12 cellular contexts compared by ENCODE assay signal in genomic region chr12:5944688-5945070, GRCh38. TPM values are rescaled to one million over a fixed set of nuclear protein-coding genes. Genes with fewer than 3 reads are reported as not detected.
A peak's percentile ranks its signal among the peaks of the same experiment; 100 is the strongest.
DNase-seq lines count a peak whose midpoint lies in the region; ATAC-seq, FAIRE-seq and TF ChIP-seq lines count a peak whose summit lies in the region.
"Had no signal": no experiment of that assay in that cellular context is flagged by ENCODE, and none has a peak within 500 bp of the region (broad histone marks: within the 10 kb centered on the region; RNA-seq: fewer than 3 reads in every experiment).

No MANE protein-coding gene starts in this region.

- no peaks in the 10 kb centered on the region for H4K20me1 ChIP-seq in astrocyte (ENCODE audit: insufficient read depth, low read length)

- peaks cover 60% of the 10 kb centered on the region for H3K27me3 Mint-ChIP-seq in astrocyte (ENCODE audit: low read depth, unreplicated experiment)

- TF ChIP-seq POLR2A in stomach (IDR thresholded peaks at IDR 0.05) = no peak
- TF ChIP-seq POLR2A in erythroblast (IDR thresholded peaks at IDR 0.05; ENCODE audit: low read length) = no peak

- H3K9me3 ChIP-seq in HEK293 (ENCODE audit: control insufficient read depth, insufficient read depth, low read depth, low read length) = no peaks in the 10 kb centered on the region
- H3K9me3 ChIP-seq in astrocyte (ENCODE audit: insufficient read depth, low read depth, low read length) = no peaks in the 10 kb centered on the region
- H3K9me3 ChIP-seq in iPS-18c (ENCODE audit: control insufficient read depth, insufficient read depth, low read length) = no peaks in the 10 kb centered on the region
- peaks cover 0 to 8% (median 0%) of the 10 kb centered on the region in 4 donors for H3K9me3 ChIP-seq in stomach

- no peaks in the 10 kb centered on the region for H3K36me3 Mint-ChIP-seq in astrocyte (ENCODE audit: low read depth, unreplicated experiment)
- H3K36me3 Mint-ChIP-seq: activated CD4-positive, alpha-beta memory T cell treated with anti-CD3 and anti-CD28 coated beads for 36 hours had no signal

- peak overlapping the region; percentile 75 for H2AFZ ChIP-seq in astrocyte (ENCODE audit: low read depth, low read length)

- ATAC-seq in HG02571 (IDR thresholded peaks at IDR 0.05; ENCODE audit: unreplicated experiment) = no peak

- peak overlapping the region; percentile 22 for H3K27ac Mint-ChIP-seq in astrocyte (ENCODE audit: unreplicated experiment)
- H3K27ac Mint-ChIP-seq: activated CD4-positive, alpha-beta memory T cell treated with anti-CD3 and anti-CD28 coated beads for 36 hours had no signal

- TF ChIP-seq EP300 in stomach (IDR thresholded peaks at IDR 0.05) = no peak

- peak overlapping the region; percentile 51 for H3K4me3 ChIP-seq in HEK293 (ENCODE audit: low read depth, low read length)
- H3K4me3 ChIP-seq in astrocyte (ENCODE audit: insufficient read depth, low read depth, low read length) = peak overlapping the region; percentile 46
- peak overlapping the region; percentile 59 for H3K4me3 ChIP-seq in iPS-18c (ENCODE audit: insufficient read depth, low read depth, low read length)
- peak overlapping the region; percentile 35 to 49 (median 42) for H3K4me3 ChIP-seq in stomach

- H3K4me1 ChIP-seq in HEK293 (ENCODE audit: control insufficient read depth, insufficient read depth, low read length) = 0 out of 2 replicates have a peak, but pooled peaks cover 2% of the 10 kb centered on the region
- no peaks in the 10 kb centered on the region for H3K4me1 ChIP-seq in astrocyte (ENCODE audit: insufficient read depth, low read length)
- peaks cover 7 to 14% (median 11%) of the 10 kb centered on the region in 4 donors for H3K4me1 ChIP-seq in stomach

- H3K4me3 Mint-ChIP-seq in astrocyte (ENCODE audit: unreplicated experiment) = peak overlapping the region; percentile 81
- H3K4me3 Mint-ChIP-seq: activated CD4-positive, alpha-beta memory T cell treated with anti-CD3 and anti-CD28 coated beads for 36 hours had no signal

- CTCF ChIA-PET in HEK293 (lab: Yijun Ruan, JAX) = no interaction called here

- POLR2A ChIA-PET in HEK293 (lab: Yijun Ruan, JAX) = no interaction called here

- H3K4me2 ChIP-seq in astrocyte (ENCODE audit: low read length) = peak overlapping the region; percentile 87

- TF ChIP-seq CTCF in HEK293 (tag by site-specific recombination; IDR thresholded peaks at IDR 0.05) (no peak), astrocyte (IDR thresholded peaks at IDR 0.05; ENCODE audit: insufficient read depth, low read depth, low read length) (no peak), stomach (IDR thresholded peaks at IDR 0.05) (no peak)

- peaks cover 4% of the 10 kb centered on the region for H3K9me3 Mint-ChIP-seq in astrocyte (ENCODE audit: unreplicated experiment)
- H3K9me3 Mint-ChIP-seq: activated CD4-positive, alpha-beta memory T cell treated with anti-CD3 and anti-CD28 coated beads for 36 hours had no signal

- no peaks in the 10 kb centered on the region for H3K4me1 Mint-ChIP-seq in astrocyte (ENCODE audit: low read depth, unreplicated experiment)

- intact Hi-C loops in stomach (cut with DNase I; ENCODE audit: low total_unique reads) = no loop called here

- WGBS in stomach, 5 donors = 11 to 24% (median 19%) methylated on average over 12 of the region's 12 CpGs

- no peaks in the 10 kb centered on the region for H3K36me3 ChIP-seq in HEK293 (ENCODE audit: control insufficient read depth in 2 of 2, insufficient read depth in 1 of 2, low read length in 2 of 2)
- no peaks in the 10 kb centered on the region for H3K36me3 ChIP-seq in astrocyte (ENCODE audit: insufficient read depth, low read length)
- H3K36me3 ChIP-seq in stomach = no peaks in the 10 kb centered on the region

- DNase-seq in astrocyte (ENCODE audit: low read depth) (no peak), stomach (no peak), NCI-H1436 treated with DMSO at 0.1 percent for 48 hours (lab: John Stamatoyannopoulos, UW) (no peak), HCEC 1CT (no peak), erythroblast (lab: John Stamatoyannopoulos, UW) (no peak)
- DNase-seq: activated CD4-positive, alpha-beta memory T cell treated with anti-CD3 and anti-CD28 coated beads for 36 hours; Kasumi-1; kidney glomerular epithelial cell; stimulated activated CD4-positive, alpha-beta T cell treated with anti-CD3 and anti-CD28 coated beads, Interleukin-2, amount 100 ng/mL, for 24 hours had no signal

- H3K27me3 ChIP-seq in astrocyte (ENCODE audit: insufficient read depth, low read length) (peaks cover 36% of the 10 kb centered on the region), stomach (peaks cover 6 to 77% (median 47%) of the 10 kb centered on the region in 3 donors)

- FAIRE-seq in astrocyte (lab: Jason Lieb, UNC) = no peak

- no peak overlapping the region; the same call in 1 of the 2 replicates for H3K27ac ChIP-seq in HEK293 (ENCODE audit: extremely low read depth, low read depth, low read length)
- H3K27ac ChIP-seq in astrocyte (ENCODE audit: low read depth, low read length) = no peak overlapping the region
- no peak overlapping the region for H3K27ac ChIP-seq in stomach

- H3K79me2 ChIP-seq in astrocyte (ENCODE audit: insufficient read depth, low read length) = no peaks in the 10 kb centered on the region

- peak overlapping the region; percentile 46 for H3K9ac ChIP-seq in astrocyte (ENCODE audit: low read length)

TF ChIP-seq in HEK293, 187 proteins besides CTCF, POLR2A, EP300 and RAD21 (continues in another document):
- TF ChIP-seq ZNF112 (tag by site-specific recombination; IDR thresholded peaks at IDR 0.05) = no peak
- TF ChIP-seq, protein P1, sequence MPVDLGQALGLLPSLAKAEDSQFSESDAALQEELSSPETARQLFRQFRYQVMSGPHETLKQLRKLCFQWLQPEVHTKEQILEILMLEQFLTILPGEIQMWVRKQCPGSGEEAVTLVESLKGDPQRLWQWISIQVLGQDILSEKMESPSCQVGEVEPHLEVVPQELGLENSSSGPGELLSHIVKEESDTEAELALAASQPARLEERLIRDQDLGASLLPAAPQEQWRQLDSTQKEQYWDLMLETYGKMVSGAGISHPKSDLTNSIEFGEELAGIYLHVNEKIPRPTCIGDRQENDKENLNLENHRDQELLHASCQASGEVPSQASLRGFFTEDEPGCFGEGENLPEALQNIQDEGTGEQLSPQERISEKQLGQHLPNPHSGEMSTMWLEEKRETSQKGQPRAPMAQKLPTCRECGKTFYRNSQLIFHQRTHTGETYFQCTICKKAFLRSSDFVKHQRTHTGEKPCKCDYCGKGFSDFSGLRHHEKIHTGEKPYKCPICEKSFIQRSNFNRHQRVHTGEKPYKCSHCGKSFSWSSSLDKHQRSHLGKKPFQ (tag by site-specific recombination; IDR thresholded peaks at IDR 0.05) = no peak
- TF ChIP-seq PRDM10 (tag by site-specific recombination; IDR thresholded peaks at IDR 0.05) = 0 out of 2 replicates have a peak, but pooled peaks have one; percentile 28
- no peak for TF ChIP-seq SP2 (tag by site-specific recombination; IDR thresholded peaks at IDR 0.05)
- 0 out of 2 replicates have a peak, but pooled peaks have one; percentile 12 for TF ChIP-seq ZNF146 (tag by site-specific recombination; IDR thresholded peaks at IDR 0.05)
- TF ChIP-seq ZNF335 (tag by site-specific recombination; conservative IDR thresholded peaks at IDR 0.05) = peak; percentile 94

RNA-seq across cellular contexts. Expression of gene ANO2, which starts 0.4 kb away (rescaled TPM):
- 0.17 and 0.93 TPM in 2 replicates for total RNA-seq in astrocyte
- total RNA-seq in stomach = 10 to 100 TPM in 1 of 5 donors, 1 to 10 TPM in 3, not detected in 1; 3.8 to 16.9 (median 5.2) TPM
- polyA plus RNA-seq in stomach = 1 to 10 TPM in 1 of 3 donors, under 1 TPM in 2; 0.44 to 1.7 (median 0.61) TPM
- total RNA-seq: activated CD4-positive, alpha-beta memory T cell treated with anti-CD3 and anti-CD28 coated beads for 36 hours had no signal
